In genomic region chr16:48408688-48409087, GRCh38 we compare ENCODE assay signal across 11 cellular contexts. TPM values are rescaled to one million over a fixed set of nuclear protein-coding genes. Genes with fewer than 3 reads are reported as not detected.
DNase-seq lines count a peak whose midpoint lies in the region; TF ChIP-seq lines count a peak whose summit lies in the region.
"Had no signal": no experiment of that assay in that cellular context is flagged by ENCODE, and none has a peak within 500 bp of the region (broad histone marks: within the 10 kb centered on the region; RNA-seq: fewer than 3 reads in every experiment).

No MANE protein-coding gene starts in this region.

- H3K4me1 ChIP-seq in sigmoid colon, result no peaks in the 10 kb centered on the region
- H3K4me1 ChIP-seq in Caco-2, result peaks cover 31% of the 10 kb centered on the region

- H3K4me3 ChIP-seq in fibroblast of villous mesenchyme (ENCODE audit: low read depth, low read length) (no peak overlapping the region), sigmoid colon (no peak overlapping the region), Caco-2 (ENCODE audit: low read depth, low read length) (no peak overlapping the region)

- H3K36me3 ChIP-seq in sigmoid colon (no peaks in the 10 kb centered on the region), Caco-2 (ENCODE audit: control insufficient read depth, insufficient read depth, low read length) (no peaks in the 10 kb centered on the region)

- no peaks in the 10 kb centered on the region for H3K27me3 Mint-ChIP-seq in Caco-2 (ENCODE audit: insufficient read depth, unreplicated experiment)

- peak; percentile 75 for DNase-seq in H4 (ENCODE audit: low spot score)
- peak; percentile 20 for DNase-seq in SK-MEL-5 (ENCODE audit: low read depth, low spot score)
- peak; percentile 57 for DNase-seq in fibroblast of villous mesenchyme (ENCODE audit: low read depth)
- DNase-seq in sigmoid colon, result peak; percentile 69
- no peak for DNase-seq in NCI-H1417 treated with DMSO at 0.1 percent for 48 hours (lab: John Stamatoyannopoulos, UW)
- no peak for DNase-seq in NCI-H345 (lab: John Stamatoyannopoulos, UW)
- no peak for DNase-seq in HEK293T (ENCODE audit: extremely low spot score)
- DNase-seq in Caco-2, result no peak
- DNase-seq: activated T-cell treated with anti-CD3 and anti-CD28 coated beads, Interleukin-2, amount 50 U/mL, for 48 hours; DND-41; NCI-H446 treated with DMSO at 0.1 percent for 48 hours had no signal

- TF ChIP-seq CTCF in fibroblast of villous mesenchyme (IDR thresholded peaks at IDR 0.05; ENCODE audit: insufficient read depth, low read depth, low read length) (no peak), sigmoid colon (IDR thresholded peaks at IDR 0.05) (no peak), Caco-2 (IDR thresholded peaks at IDR 0.05; ENCODE audit: insufficient read depth in 1 of 2, low read depth in 1 of 2, low read length in 1 of 2, severe bottlenecking in 1 of 2, unreplicated experiment in 1 of 2) (no peak)

- BruUV-seq in Caco-2 (replicated peaks; lab: Mats Ljungman, UMichigan), result no TSS peak

- intact Hi-C loops in sigmoid colon (cut with DNase I) (no loop called here), Caco-2 (cut with micrococcal nuclease; ENCODE audit: unreplicated experiment) (no loop called here)

- CTCF ChIA-PET in HEK293T (lab: Yijun Ruan, JAX), result no interaction called here
- CTCF ChIA-PET in Caco-2 (lab: Charles Lee), result interaction anchor here (0.5 to 1.0 kb wide), 2 partner anchors 215 to 218 kb away, joined by 4 to 5 read pairs; no protein-coding TSS in a partner anchor

- no peak for TF ChIP-seq POLR2A in sigmoid colon (IDR thresholded peaks at IDR 0.05)

- peaks cover 20% of the 10 kb centered on the region for H3K4me1 Mint-ChIP-seq in Caco-2 (ENCODE audit: low read depth, unreplicated experiment)

- no peak overlapping the region for H3K27ac Mint-ChIP-seq in Caco-2 (ENCODE audit: unreplicated experiment)

- no peaks in the 10 kb centered on the region for H3K27me3 ChIP-seq in sigmoid colon
- H3K27me3 ChIP-seq in Caco-2 (replicated peaks; ENCODE audit: control insufficient read depth, insufficient read depth, low read length), result no peaks in the 10 kb centered on the region

- H3K27ac ChIP-seq in sigmoid colon, result no peak overlapping the region

- peaks cover 4% of the 10 kb centered on the region for H3K36me3 Mint-ChIP-seq in Caco-2 (ENCODE audit: insufficient read depth, unreplicated experiment)

- in situ Hi-C loops in SK-MEL-5 (cut with HindIII; ENCODE audit: low pct_unique_long_range_greater_than_20kb, low sequenced_read_pairs), result no loop called here

- POLR2A ChIA-PET in HEK293T (lab: Yijun Ruan, JAX) (no interaction called here), Caco-2 (lab: Charles Lee) (no interaction called here)

- WGBS in sigmoid colon, 2 donors, result 90 to 95% methylated on average over 7 of the region's 7 CpGs

- no peaks in the 10 kb centered on the region for H3K9me3 Mint-ChIP-seq in Caco-2 (ENCODE audit: unreplicated experiment)

- no peaks in the 10 kb centered on the region for H3K9me3 ChIP-seq in sigmoid colon
- H3K9me3 ChIP-seq in Caco-2, result no peaks in the 10 kb centered on the region

- TF ChIP-seq EP300 in sigmoid colon (IDR thresholded peaks at IDR 0.05), result no peak

- no peak overlapping the region for H3K4me3 Mint-ChIP-seq in Caco-2 (ENCODE audit: unreplicated experiment)

TF ChIP-seq in HEK293T, 16 proteins besides CTCF, POLR2A, EP300 and RAD21:
- no peak for TF ChIP-seq CTBP1 (IDR thresholded peaks at IDR 0.05; ENCODE audit: borderline replicate concordance)
- no peak for TF ChIP-seq TARDBP (IDR thresholded peaks at IDR 0.05)

RNA-seq across cellular contexts. Expression of gene SIAH1, which starts 23.5 kb away (rescaled TPM):
- total RNA-seq in H4 (2014; rRNA removed; shearing (Covaris generic)), result 38.3 and 41.1 TPM in 2 replicates
- 33.2 and 34.7 TPM in 2 replicates for total RNA-seq in SK-MEL-5 (2014; rRNA removed; shearing (Covaris generic))
- polyA plus RNA-seq in SK-MEL-5 (2015; cell fraction: cytosol; rRNA removed), result 24.2 and 28.1 TPM in 2 replicates
- 22.9 and 34.8 TPM in 2 replicates for polyA plus RNA-seq in SK-MEL-5 (2015; cell fraction: nucleus; rRNA removed)
- total RNA-seq in fibroblast of villous mesenchyme (28.9 and 39.3 TPM in 2 replicates), sigmoid colon (10 to 100 TPM; 23.5 to 37.4 (median 29.9) TPM), Caco-2 (2022) (26.6 and 27.2 TPM in 2 replicates)
- 10 to 100 TPM; 18.1 to 34.2 (median 21.5) TPM for polyA plus RNA-seq in sigmoid colon

Comparison
In these comparisons a context has a peak if more than half of its experiments do, and no peak if none do; other contexts are left out.
1. DNase-seq: peak in H4 (single experiment), SK-MEL-5 (single experiment), fibroblast of villous mesenchyme (single experiment) and sigmoid colon (single experiment); none in NCI-H1417 treated with DMSO at 0.1 percent for 48 hours (single experiment), NCI-H345 (single experiment), HEK293T (single experiment) and Caco-2 (0 of 2).